In genomic region chr2:108270768-108271506, GRCh38 we compare ENCODE assay signal across 16 cellular contexts. TPM values are rescaled to one million over a fixed set of nuclear protein-coding genes. Genes with fewer than 3 reads are reported as not detected.
DNase-seq lines count a peak whose midpoint lies in the region; TF ChIP-seq lines count a peak whose summit lies in the region.
"Had no signal": no experiment of that assay in that cellular context is flagged by ENCODE, and none has a peak within 500 bp of the region (broad histone marks: within the 10 kb centered on the region; RNA-seq: fewer than 3 reads in every experiment).

No MANE protein-coding gene starts in this region.

- no peak overlapping the region for H4K8ac ChIP-seq in mesendoderm (ENCODE audit: low read depth, low read length)

- no peak overlapping the region for H3K4ac ChIP-seq in mesendoderm (ENCODE audit: low read depth, low read length)

- H3K56ac ChIP-seq in mesendoderm (ENCODE audit: low read length): no peak overlapping the region

- no peaks in the 10 kb centered on the region for H4K20me1 ChIP-seq in KMS-11 (ENCODE audit: insufficient read depth)

- H3K9ac ChIP-seq in KMS-11 (no peak overlapping the region), duodenal mucosa (ENCODE audit: low read depth in 1 of 2, low read length in 2 of 2) (peak overlapping the region; percentile 25 to 26), mesendoderm (ENCODE audit: low read length) (no peak overlapping the region)

- WGBS in mesendoderm (ENCODE audit: extremely low coverage, insufficient coverage, low lambda C conversion rate): no CpG with 5 or more reads among the region's 5 CpGs

- H3K79me1 ChIP-seq in mesendoderm (ENCODE audit: low read length): no peaks in the 10 kb centered on the region

- no peak overlapping the region for H3K27ac ChIP-seq in KMS-11
- H3K27ac ChIP-seq in duodenal mucosa (ENCODE audit: low read depth, low read length): peak overlapping the region; percentile 80
- no peak overlapping the region for H3K27ac ChIP-seq in mesendoderm (ENCODE audit: low read depth, low read length)
- peak overlapping the region; percentile 42 to 57 for H3K27ac ChIP-seq in tibial artery
- H3K27ac ChIP-seq: neutrophil, sigmoid colon had no signal

- H3K18ac ChIP-seq in mesendoderm (ENCODE audit: low read length): no peak overlapping the region

- H3K36me3 ChIP-seq in KMS-11 (ENCODE audit: insufficient read depth) (no peaks in the 10 kb centered on the region), duodenal mucosa (ENCODE audit: control insufficient read depth in 1 of 2, insufficient read depth in 2 of 2, low read length in 2 of 2) (no peaks in the 10 kb centered on the region), mesendoderm (ENCODE audit: control insufficient read depth, insufficient read depth, low read length) (no peaks in the 10 kb centered on the region), tibial artery (no peaks in the 10 kb centered on the region)
- H3K36me3 ChIP-seq: neutrophil, sigmoid colon had no signal

- H3K4me3 ChIP-seq in KMS-11 (IDR thresholded peaks at IDR 0.05; ENCODE audit: insufficient read depth, low read depth, low read length) (no peak overlapping the region), duodenal mucosa (ENCODE audit: low read depth in 1 of 2, low read length in 2 of 2) (peak overlapping the region; percentile 53), mesendoderm (ENCODE audit: low read length) (no peak overlapping the region), tibial artery (no peak overlapping the region)
- H3K4me3 ChIP-seq: lung had no signal

- TF ChIP-seq CTCF in KMS-11 (conservative IDR thresholded peaks at IDR 0.05; ENCODE audit: low read depth, low read length) (no peak), tibial artery (IDR thresholded peaks at IDR 0.05) (no peak)

- peak overlapping the region; percentile 76; the same call in 1 of the 2 replicates for H2AFZ ChIP-seq in KMS-11 (ENCODE audit: low read depth)

- no peaks in the 10 kb centered on the region for H3K9me3 ChIP-seq in duodenal mucosa (ENCODE audit: control insufficient read depth in 1 of 2, low read length in 2 of 2)
- H3K9me3 ChIP-seq in tibial artery: no peaks in the 10 kb centered on the region
- H3K9me3 ChIP-seq: neutrophil, sigmoid colon had no signal

- intact Hi-C loops in tibial artery (cut with DNase I; ENCODE audit: low total_unique reads): no loop called here

- peak; percentile 11 for DNase-seq in mesendoderm
- DNase-seq in tibial artery: no peak
- no peak for DNase-seq in amniotic stem cell (lab: John Stamatoyannopoulos, UW)
- no peak for DNase-seq in globus pallidus (ENCODE audit: low spot score)
- no peak for DNase-seq in SHP77 treated with DMSO at 0.1 percent for 48 hours (lab: John Stamatoyannopoulos, UW)
- DNase-seq: activated CD4-positive, alpha-beta T cell treated with anti-CD3 and anti-CD28 coated beads, Interleukin-2, amount 50 U/mL, for 1 hour; AML-193; GF-D8; glutamatergic neuron; NCI-H2081 treated with DMSO at 0.1 percent for 48 hours; NCI-H69; sigmoid colon had no signal

- H2BK15ac ChIP-seq in mesendoderm (replicated peaks; ENCODE audit: low read depth): no peak overlapping the region

- H4K5ac ChIP-seq in mesendoderm (ENCODE audit: low read length): no peak overlapping the region

- H3K4me2 ChIP-seq in KMS-11 (no peak overlapping the region), mesendoderm (ENCODE audit: low read length) (no peak overlapping the region)

- no peak overlapping the region for H2AK5ac ChIP-seq in mesendoderm (ENCODE audit: low read length)

- no peak overlapping the region for H2BK5ac ChIP-seq in mesendoderm (ENCODE audit: low read length)

- H2BK120ac ChIP-seq in mesendoderm (ENCODE audit: low read depth, low read length): no peak overlapping the region

- H3K27me3 ChIP-seq in KMS-11 (ENCODE audit: insufficient read depth, low read depth): no peaks in the 10 kb centered on the region
- H3K27me3 ChIP-seq in duodenal mucosa (ENCODE audit: control insufficient read depth in 1 of 2, insufficient read depth in 2 of 2, low read length in 2 of 2): no peaks in the 10 kb centered on the region
- no peaks in the 10 kb centered on the region for H3K27me3 ChIP-seq in mesendoderm (ENCODE audit: insufficient read depth, low read length, poor library complexity)
- no peaks in the 10 kb centered on the region for H3K27me3 ChIP-seq in tibial artery
- H3K27me3 ChIP-seq: neutrophil, sigmoid colon had no signal

- no peak overlapping the region for H3K23ac ChIP-seq in mesendoderm (ENCODE audit: low read length)

- H3K4me1 ChIP-seq in KMS-11 (ENCODE audit: low read depth, poor library complexity, severe bottlenecking): no peaks in the 10 kb centered on the region
- peaks cover 59 to 60% of the 10 kb centered on the region in 2 donors for H3K4me1 ChIP-seq in duodenal mucosa (ENCODE audit: control insufficient read depth in 1 of 2, insufficient read depth in 2 of 2, low read length in 2 of 2)
- H3K4me1 ChIP-seq in mesendoderm (ENCODE audit: control insufficient read depth, low read depth, low read length): no peaks in the 10 kb centered on the region
- H3K4me1 ChIP-seq in tibial artery: peaks cover 0 to 24% (median 0%) of the 10 kb centered on the region in 4 donors

- H3K79me2 ChIP-seq in KMS-11 (ENCODE audit: insufficient read depth, low read depth) (no peaks in the 10 kb centered on the region), mesendoderm (ENCODE audit: control insufficient read depth, insufficient read depth, low read length) (no peaks in the 10 kb centered on the region)

RNA-seq across cellular contexts. Expression of gene SULT1C2, which starts 17.8 kb away (rescaled TPM):
- 1.3 TPM for polyA plus RNA-seq in mesendoderm (2013, experiment 1 of 2)
- 1.5 TPM for polyA plus RNA-seq in mesendoderm (2013, experiment 2 of 2)

RNA-seq across cellular contexts. Expression of gene SULT1C3, which starts 31.2 kb away (rescaled TPM):
- not detected for polyA plus RNA-seq in mesendoderm (2013, experiment 1 of 2)
- polyA plus RNA-seq in mesendoderm (2013, experiment 2 of 2): not detected
- polyA plus RNA-seq: lung had no signal

Comparison
In these comparisons a context has a peak if more than half of its experiments do, and no peak if none do; other contexts are left out.
1. H3K27ac ChIP-seq: peak in duodenal mucosa (single experiment) and tibial artery (2 of 2); none in KMS-11 (single experiment) and mesendoderm (single experiment).
2. H3K4me3 ChIP-seq: peak in duodenal mucosa (2 of 2); none in KMS-11 (single experiment), mesendoderm (single experiment) and tibial artery (0 of 2).
3. H3K9ac ChIP-seq: peak in duodenal mucosa (2 of 2); none in KMS-11 (single experiment) and mesendoderm (single experiment).